Comparison of ENCODE assay signal across 23 cellular contexts in the genomic region with DNA sequence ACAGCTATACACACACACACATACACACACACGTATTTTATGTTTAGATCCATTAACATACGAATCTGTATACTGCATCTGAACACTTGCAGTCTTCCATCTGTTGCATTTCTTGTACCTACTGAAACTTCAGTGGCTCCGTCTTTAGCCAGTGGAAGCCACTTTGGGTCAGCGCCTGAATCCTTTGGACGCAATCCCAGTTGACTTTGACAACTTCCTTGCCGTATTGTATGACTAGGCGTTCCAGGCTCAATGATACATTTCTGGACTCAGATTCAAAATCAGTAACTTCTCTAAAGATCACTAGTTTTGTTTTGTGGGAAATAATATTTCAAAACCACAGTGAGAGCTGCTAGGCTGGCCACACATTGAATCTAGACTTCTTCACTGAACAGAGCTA.
"Had no signal": no experiment of that assay in that cellular context is flagged by ENCODE, and none has a peak within 500 bp of the region (broad histone marks: within the 10 kb centered on the region; RNA-seq: fewer than 3 reads in every experiment).

No MANE protein-coding gene starts in this region.

- H3K9me3 ChIP-seq: lower lobe of right lung, thoracic aorta had no signal

- H3K36me3 Mint-ChIP-seq: natural killer cell treated with Interleukin-12 subunit alpha and Interleukin-12 subunit beta and Interleukin-15 and Interleukin-18, amount 100 ng/mL, for 72 hours had no signal

- H3K36me3 ChIP-seq: ascending aorta, gastroesophageal sphincter, lower lobe of right lung, sigmoid colon, thoracic aorta, upper lobe of left lung had no signal

- H3K4me3 ChIP-seq: ascending aorta, gastroesophageal sphincter, lower lobe of right lung, sigmoid colon, thoracic aorta, upper lobe of left lung had no signal

- ATAC-seq: activated naive CD4-positive, alpha-beta T cell treated with anti-CD3 and anti-CD28 coated beads, Interleukin-2, amount 50 U/mL, for 72 hours; activated T-helper 17 cell treated with anti-CD3 and anti-CD28 coated beads, Interleukin-2, amount 50 U/mL, for 72 hours; gastroesophageal sphincter; left colon; lower lobe of right lung; natural killer cell treated with Interleukin-12 subunit alpha and Interleukin-12 subunit beta and Interleukin-15 and Interleukin-18, amount 100 ng/mL, for 72 hours; stimulated activated naive B cell treated with anti-CD40 and anti-IgM and Interleukin-4, amounts not matched to agents 10 μg/mL and 1 μg/mL and 100 μg/mL, for 72 hours; WTC11 had no signal

- H3K4me1 Mint-ChIP-seq: activated T-helper 17 cell treated with anti-CD3 and anti-CD28 coated beads, Interleukin-2, amount 50 U/mL, for 72 hours; stimulated activated naive B cell treated with anti-CD40 and anti-IgM and Interleukin-4, amounts not matched to agents 10 μg/mL and 1 μg/mL and 100 μg/mL, for 72 hours; WTC11 had no signal

- H3K4me3 Mint-ChIP-seq: activated T-cell treated with anti-CD3 and anti-CD28 coated beads, Interleukin-2, amount 50 U/mL, for 24 hours; activated T-helper 17 cell treated with anti-CD3 and anti-CD28 coated beads, Interleukin-2, amount 50 U/mL, for 72 hours; natural killer cell treated with Interleukin-12 subunit alpha and Interleukin-12 subunit beta and Interleukin-15 and Interleukin-18, amount 100 ng/mL, for 72 hours; stimulated activated naive B cell treated with anti-CD40 and anti-IgM and Interleukin-4, amounts not matched to agents 10 μg/mL and 1 μg/mL and 100 μg/mL, for 72 hours; T-helper 1 cell treated with Interleukin-12 subunit alpha and Interleukin-12 subunit beta and Interleukin-4 antibody, amounts not matched to agents 30 μg/mL and 1 μg/mL, for 36 hours; WTC11 had no signal

- H3K4me1 ChIP-seq: ascending aorta, gastroesophageal sphincter, lower lobe of right lung, parathyroid adenoma, sigmoid colon, upper lobe of left lung had no signal

- H3K27ac Mint-ChIP-seq: activated naive CD4-positive, alpha-beta T cell treated with anti-CD3 and anti-CD28 coated beads, Interleukin-2, amount 50 U/mL, for 72 hours; activated T-cell treated with anti-CD3 and anti-CD28 coated beads, Interleukin-2, amount 50 U/mL, for 24 hours; activated T-helper 17 cell treated with anti-CD3 and anti-CD28 coated beads, Interleukin-2, amount 50 U/mL, for 72 hours; natural killer cell treated with Interleukin-12 subunit alpha and Interleukin-12 subunit beta and Interleukin-15 and Interleukin-18, amount 100 ng/mL, for 72 hours; stimulated activated naive B cell treated with anti-CD40 and anti-IgM and Interleukin-4, amounts not matched to agents 10 μg/mL and 1 μg/mL and 100 μg/mL, for 72 hours; T-helper 1 cell treated with Interleukin-12 subunit alpha and Interleukin-12 subunit beta and Interleukin-4 antibody, amounts not matched to agents 30 μg/mL and 1 μg/mL, for 36 hours; WTC11 had no signal

- DNase-seq: activated CD8-positive, alpha-beta memory T cell treated with anti-CD3 and anti-CD28 coated beads for 24 hours; activated CD8-positive, alpha-beta memory T cell treated with anti-CD3 and anti-CD28 coated beads, Interleukin-2, amount 50 U/mL, for 4 hours; activated T-cell treated with anti-CD3 and anti-CD28 coated beads, Interleukin-2, amount 50 U/mL, for 24 hours; cerebellar nuclear complex; cortex of kidney; effector CD4-positive, alpha-beta T cell; left colon; lower lobe of right lung; sigmoid colon; stimulated activated CD4-positive, alpha-beta T cell treated with anti-CD3 and anti-CD28 coated beads, Interleukin-2, amount 100 ng/mL, for 48 hours; stimulated activated CD8-positive, alpha-beta memory T cell treated with anti-CD3 and anti-CD28 coated beads, Interleukin-4, amount 100 ng/mL, for 48 hours; stimulated activated naive B cell treated with anti-CD40 and anti-IgM and Interleukin-4, amounts not matched to agents 10 μg/mL and 1 μg/mL and 100 μg/mL, for 72 hours; T1000; upper lobe of left lung had no signal

- H3K27ac ChIP-seq: ascending aorta, gastroesophageal sphincter, lower lobe of right lung, parathyroid adenoma, sigmoid colon, thoracic aorta, upper lobe of left lung had no signal

- H3K27me3 ChIP-seq: ascending aorta, sigmoid colon, upper lobe of left lung had no signal
